ENCODE assay signal across 9 cellular contexts in genomic region chr10:43304079-43304686, GRCh38. TPM values are rescaled to one million over a fixed set of nuclear protein-coding genes. Genes with fewer than 3 reads are reported as not detected.
DNase-seq lines count a peak whose midpoint lies in the region; ATAC-seq and TF ChIP-seq lines count a peak whose summit lies in the region.
"Had no signal": no experiment of that assay in that cellular context is flagged by ENCODE, and none has a peak within 500 bp of the region (broad histone marks: within the 10 kb centered on the region; RNA-seq: fewer than 3 reads in every experiment).

No MANE protein-coding gene starts in this region.

- H3K9me3 Mint-ChIP-seq in CD8-positive, alpha-beta memory T cell, result no peaks in the 10 kb centered on the region
- H3K9me3 Mint-ChIP-seq in progenitor cell of endocrine pancreas (ENCODE audit: low read depth), result no peaks in the 10 kb centered on the region

- POLR2A ChIA-PET in CD8-positive, alpha-beta memory T cell (lab: Charles Lee), result no interaction called here

- no peak overlapping the region for H3K27ac ChIP-seq in CD8-positive, alpha-beta memory T cell (ENCODE audit: low read depth, low read length)
- 0 out of 2 replicates have a peak overlapping the region, but pooled peaks have one; percentile 38 for H3K27ac ChIP-seq in WERI-Rb-1

- no peaks in the 10 kb centered on the region for H3K27me3 Mint-ChIP-seq in CD8-positive, alpha-beta memory T cell
- H3K27me3 Mint-ChIP-seq in progenitor cell of endocrine pancreas, result no peaks in the 10 kb centered on the region

- H3K4me1 Mint-ChIP-seq in CD8-positive, alpha-beta memory T cell, result peaks cover 47 to 59% (median 51%) of the 10 kb centered on the region in 3 donors
- peaks cover 19% of the 10 kb centered on the region for H3K4me1 Mint-ChIP-seq in progenitor cell of endocrine pancreas (ENCODE audit: low read depth)

- H3K4me3 Mint-ChIP-seq in CD8-positive, alpha-beta memory T cell, result peak overlapping the region; percentile 66 to 89 (median 84)
- peak overlapping the region; percentile 77 for H3K4me3 Mint-ChIP-seq in progenitor cell of endocrine pancreas (ENCODE audit: low read depth)

- H3K27ac Mint-ChIP-seq in CD8-positive, alpha-beta memory T cell, result peak overlapping the region in 7 of 8 donors; percentile 30 to 84 (median 76)
- H3K27ac Mint-ChIP-seq in progenitor cell of endocrine pancreas, result no peak overlapping the region

- TF ChIP-seq CTCF in WERI-Rb-1 (IDR thresholded peaks at IDR 0.05; ENCODE audit: low read depth, low read length) (no peak), fibroblast of villous mesenchyme (IDR thresholded peaks at IDR 0.05; ENCODE audit: insufficient read depth, low read depth, low read length) (no peak), progenitor cell of endocrine pancreas (IDR thresholded peaks at IDR 0.05; ENCODE audit: unreplicated experiment) (no peak)

- H3K36me3 Mint-ChIP-seq in CD8-positive, alpha-beta memory T cell, result no peaks in the 10 kb centered on the region
- H3K36me3 Mint-ChIP-seq in progenitor cell of endocrine pancreas (ENCODE audit: insufficient read depth), result no peaks in the 10 kb centered on the region

- no peak for DNase-seq in CD8-positive, alpha-beta memory T cell
- DNase-seq in WERI-Rb-1, result no peak
- no peak for DNase-seq in fibroblast of villous mesenchyme (ENCODE audit: low read depth)
- DNase-seq in progenitor cell of endocrine pancreas (ENCODE audit: low spot score, unreplicated experiment), result no peak
- DNase-seq in ecto neural progenitor cell (ENCODE audit: low spot score), result no peak
- DNase-seq in DMS153 (lab: John Stamatoyannopoulos, UW), result no peak
- DNase-seq: NCI-H510A had no signal

- ATAC-seq in GM19035 (IDR thresholded peaks at IDR 0.05; ENCODE audit: unreplicated experiment) (no peak), GM21737 (IDR thresholded peaks at IDR 0.05; ENCODE audit: unreplicated experiment) (no peak)

- H3K4me1 ChIP-seq in CD8-positive, alpha-beta memory T cell (ENCODE audit: insufficient read depth, low read length), result peaks cover 28% of the 10 kb centered on the region

- no peaks in the 10 kb centered on the region for H3K36me3 ChIP-seq in CD8-positive, alpha-beta memory T cell (ENCODE audit: insufficient read depth, low read length)
- H3K36me3 ChIP-seq in WERI-Rb-1, result no peaks in the 10 kb centered on the region

- peak overlapping the region; percentile 24 for H3K4me3 ChIP-seq in CD8-positive, alpha-beta memory T cell (ENCODE audit: low read length)
- H3K4me3 ChIP-seq in WERI-Rb-1 (ENCODE audit: low read depth, low read length) (peak overlapping the region; percentile 54), fibroblast of villous mesenchyme (ENCODE audit: low read depth, low read length) (peak overlapping the region; percentile 47)

- CTCF ChIA-PET in CD8-positive, alpha-beta memory T cell (lab: Charles Lee), result interaction anchor here (0.9 to 4.7 kb wide), 5 partner anchors 9 to 45 kb away, joined by 3 to 22 read pairs (median 5); no protein-coding TSS in a partner anchor

- no peaks in the 10 kb centered on the region for H3K9me3 ChIP-seq in CD8-positive, alpha-beta memory T cell (ENCODE audit: low read length)
- H3K9me3 ChIP-seq in WERI-Rb-1 (ENCODE audit: severe bottlenecking), result peaks cover 12% of the 10 kb centered on the region

- no peaks in the 10 kb centered on the region for H3K27me3 ChIP-seq in CD8-positive, alpha-beta memory T cell (ENCODE audit: insufficient read depth, low read length, poor library complexity, severe bottlenecking)
- H3K27me3 ChIP-seq in WERI-Rb-1 (ENCODE audit: insufficient read depth, low read depth, severe bottlenecking), result no peaks in the 10 kb centered on the region

RNA-seq across cellular contexts. Expression of gene RASGEF1A, which starts 37.3 kb away (rescaled TPM):
- 1 to 10 TPM; 1.8 to 2.1 TPM for total RNA-seq in CD8-positive, alpha-beta memory T cell
- 8.5 TPM for polyA plus RNA-seq in CD8-positive, alpha-beta memory T cell
- total RNA-seq in fibroblast of villous mesenchyme, result under 0.01 TPM in 2 replicates
- 1.2 and 2.2 TPM in 2 replicates for total RNA-seq in progenitor cell of endocrine pancreas
